20 cellular contexts compared by ENCODE assay signal in genomic region chr6:102402635-102403329, GRCh38.
"Had no signal": no experiment of that assay in that cellular context is flagged by ENCODE, and none has a peak within 500 bp of the region (broad histone marks: within the 10 kb centered on the region; RNA-seq: fewer than 3 reads in every experiment).

No MANE protein-coding gene starts in this region.

- H3K4me1 Mint-ChIP-seq: activated naive CD8-positive, alpha-beta T cell treated with anti-CD3 and anti-CD28 coated beads for 36 hours; natural killer cell had no signal

- H3K36me3 ChIP-seq: lower lobe of right lung, neutrophil had no signal

- H2AFZ ChIP-seq: parathyroid adenoma had no signal

- H3K4me2 ChIP-seq: smooth muscle cell had no signal

- H3K4me1 ChIP-seq: body of pancreas, lower lobe of right lung, parathyroid adenoma, testis had no signal

- H3K27me3 Mint-ChIP-seq: activated naive CD8-positive, alpha-beta T cell treated with anti-CD3 and anti-CD28 coated beads for 36 hours; type B pancreatic cell had no signal

- H3K9me3 Mint-ChIP-seq: type B pancreatic cell had no signal

- H3K27ac ChIP-seq: body of pancreas, coronary artery, lower lobe of right lung, neutrophil, parathyroid adenoma, testis had no signal

- H3K27ac Mint-ChIP-seq: activated naive CD8-positive, alpha-beta T cell treated with anti-CD3 and anti-CD28 coated beads for 36 hours; natural killer cell; type B pancreatic cell had no signal

- H3K9me3 ChIP-seq: body of pancreas, lower lobe of right lung, neutrophil, testis had no signal

- H3K4me3 ChIP-seq: body of pancreas, coronary artery, lower lobe of right lung, smooth muscle cell, testis had no signal

- H3K36me3 Mint-ChIP-seq: activated naive CD8-positive, alpha-beta T cell treated with anti-CD3 and anti-CD28 coated beads for 36 hours; type B pancreatic cell had no signal

- DNase-seq: activated CD4-positive, alpha-beta T cell treated with anti-CD3 and anti-CD28 coated beads, Interleukin-2, amount 50 U/mL, for 4 hours; activated gamma-delta T cell; activated naive CD8-positive, alpha-beta T cell treated with anti-CD3 and anti-CD28 coated beads for 36 hours; body of pancreas; caudate nucleus; erythroblast; foreskin melanocyte; hypothalamus; islet precursor cell; left colon; lower lobe of right lung; natural killer cell; stimulated activated CD4-positive, alpha-beta T cell treated with anti-CD3 and anti-CD28 coated beads, Interleukin-4, amount 100 ng/mL, for 1 hour; testis had no signal

- H3K4me3 Mint-ChIP-seq: activated naive CD8-positive, alpha-beta T cell treated with anti-CD3 and anti-CD28 coated beads for 36 hours; natural killer cell; type B pancreatic cell had no signal

- H3K79me2 ChIP-seq: parathyroid adenoma had no signal

- ATAC-seq: body of pancreas, left colon, lower lobe of right lung, natural killer cell, sciatic nerve had no signal

- H3K27me3 ChIP-seq: body of pancreas, neutrophil, testis had no signal
